In genomic region chrX:46595084-46595483, GRCh38 we compare ENCODE assay signal across 20 cellular contexts. TPM values are rescaled to one million over a fixed set of nuclear protein-coding genes. Genes with fewer than 3 reads are reported as not detected.
DNase-seq lines count a peak whose midpoint lies in the region; ATAC-seq and TF ChIP-seq lines count a peak whose summit lies in the region.
"Had no signal": no experiment of that assay in that cellular context is flagged by ENCODE, and none has a peak within 500 bp of the region (broad histone marks: within the 10 kb centered on the region; RNA-seq: fewer than 3 reads in every experiment).

No MANE protein-coding gene starts in this region.

- H3K4me1 Mint-ChIP-seq in activated T-cell treated with anti-CD3 and anti-CD28 coated beads, Interleukin-2, amount 50 U/mL, for 72 hours (ENCODE audit: low read depth) = peaks cover 8% of the 10 kb centered on the region
- H3K4me1 Mint-ChIP-seq in Calu3 (ENCODE audit: low read depth, unreplicated experiment) (peaks cover 12% of the 10 kb centered on the region), endothelial cell (ENCODE audit: unreplicated experiment) (peaks cover 31% of the 10 kb centered on the region), CD14-positive monocyte (peaks cover 8% of the 10 kb centered on the region)
- H3K4me1 Mint-ChIP-seq: B cell, H9 had no signal

- no peak for TF ChIP-seq CTCF in Calu3 (IDR thresholded peaks at IDR 0.05; ENCODE audit: unreplicated experiment)
- no peak for TF ChIP-seq CTCF in SK-N-SH (IDR thresholded peaks at IDR 0.05)
- no peak for TF ChIP-seq CTCF in endothelial cell (IDR thresholded peaks at IDR 0.05; ENCODE audit: unreplicated experiment)
- TF ChIP-seq CTCF in CD14-positive monocyte (IDR thresholded peaks at IDR 0.05) = no peak

- H2AFZ ChIP-seq in SK-N-SH (ENCODE audit: low read depth) = no peak overlapping the region
- H2AFZ ChIP-seq: GM23338 had no signal

- intact Hi-C loops in Calu3 (cut with micrococcal nuclease; ENCODE audit: unreplicated experiment) = no loop called here
- intact Hi-C loops in CD14-positive monocyte (cut with micrococcal nuclease) = no loop called here

- no peak overlapping the region for H3K4me3 ChIP-seq in SK-N-SH (ENCODE audit: low read depth in 2 of 2, low read length in 1 of 2)
- H3K4me3 ChIP-seq: GM23338 had no signal

- no peaks in the 10 kb centered on the region for H3F3A ChIP-seq in SK-N-SH (replicated peaks; ENCODE audit: insufficient read depth)

- peak overlapping the region in 1 of 2 experiments; percentile 51; a peak in 1 of 4 replicates for H3K27ac ChIP-seq in SK-N-SH (ENCODE audit: low read depth in 2 of 2, low read length in 1 of 2)
- H3K27ac ChIP-seq: 22Rv1 had no signal

- H3K27ac Mint-ChIP-seq in activated T-cell treated with anti-CD3 and anti-CD28 coated beads, Interleukin-2, amount 50 U/mL, for 72 hours = peak overlapping the region; percentile 42
- H3K27ac Mint-ChIP-seq in Calu3 (ENCODE audit: unreplicated experiment) = no peak overlapping the region
- peak overlapping the region; percentile 24 for H3K27ac Mint-ChIP-seq in endothelial cell (ENCODE audit: unreplicated experiment)
- no peak overlapping the region for H3K27ac Mint-ChIP-seq in CD14-positive monocyte
- H3K27ac Mint-ChIP-seq: B cell; CD8-positive, alpha-beta T cell; GM23338; H9 had no signal

- no peak overlapping the region for H3K4me3 Mint-ChIP-seq in activated T-cell treated with anti-CD3 and anti-CD28 coated beads, Interleukin-2, amount 50 U/mL, for 72 hours
- H3K4me3 Mint-ChIP-seq in Calu3 (ENCODE audit: low read depth, unreplicated experiment) (no peak overlapping the region), endothelial cell (ENCODE audit: unreplicated experiment) (no peak overlapping the region), CD14-positive monocyte (no peak overlapping the region)
- H3K4me3 Mint-ChIP-seq: B cell; CD4-positive, CD25-positive, alpha-beta regulatory T cell; CD8-positive, alpha-beta T cell; GM23338; H9 had no signal

- peaks cover 18% of the 10 kb centered on the region for H3K27me3 Mint-ChIP-seq in activated T-cell treated with anti-CD3 and anti-CD28 coated beads, Interleukin-2, amount 50 U/mL, for 72 hours (ENCODE audit: low read depth)
- H3K27me3 Mint-ChIP-seq in Calu3 (ENCODE audit: unreplicated experiment) (no peaks in the 10 kb centered on the region), endothelial cell (ENCODE audit: unreplicated experiment) (no peaks in the 10 kb centered on the region), CD14-positive monocyte (ENCODE audit: low read depth in 3 of 3) (peaks cover 0 to 4% (median 0%) of the 10 kb centered on the region in 3 donors)
- H3K27me3 Mint-ChIP-seq: B cell; CD4-positive, CD25-positive, alpha-beta regulatory T cell had no signal

- no peaks in the 10 kb centered on the region for H3K9me3 ChIP-seq in SK-N-SH
- H3K9me3 ChIP-seq: Caco-2 had no signal

- H3K27me3 ChIP-seq in SK-N-SH (ENCODE audit: insufficient read depth) = no peaks in the 10 kb centered on the region

- no peaks in the 10 kb centered on the region for H3K36me3 ChIP-seq in SK-N-SH (replicated peaks in 1 of 2; ENCODE audit: control insufficient read depth in 1 of 2, insufficient read depth in 2 of 2, low read length in 1 of 2)

- ATAC-seq in activated T-cell treated with anti-CD3 and anti-CD28 coated beads, Interleukin-2, amount 50 U/mL, for 72 hours (replicated peaks in 1 of 2) = no peak
- ATAC-seq in HG03432 (IDR thresholded peaks at IDR 0.05; ENCODE audit: unreplicated experiment) = no peak
- ATAC-seq: CD8-positive, alpha-beta T cell; GM23338; HCT116 had no signal

- no peaks in the 10 kb centered on the region for H4K20me1 ChIP-seq in SK-N-SH (ENCODE audit: insufficient read depth)

- H3K9ac ChIP-seq in SK-N-SH = no peak overlapping the region

- H3K4me2 ChIP-seq in SK-N-SH = no peak overlapping the region
- H3K4me2 ChIP-seq: GM23338 had no signal

- CTCF ChIA-PET in Calu3 (lab: Charles Lee) = no interaction called here
- CTCF ChIA-PET in SK-N-SH (lab: Yijun Ruan, JAX) = no interaction called here

- POLR2A ChIA-PET in SK-N-SH (lab: Yijun Ruan, JAX) = no interaction called here

- no peak for DNase-seq in activated T-cell treated with anti-CD3 and anti-CD28 coated beads, Interleukin-2, amount 50 U/mL, for 72 hours
- no peak for DNase-seq in activated T-cell treated with anti-CD3 and anti-CD28 coated beads for 4 hours
- DNase-seq in Calu3 = no peak
- no peak for DNase-seq in SK-N-SH
- no peak for DNase-seq in endothelial cell (ENCODE audit: low spot score)
- no peak for DNase-seq in hepatic stellate cell (ENCODE audit: low spot score)
- no peak for DNase-seq in CD14-positive monocyte (ENCODE audit: low spot score)
- DNase-seq: C1 segment of cervical spinal cord; Caco-2; CD4-positive, CD25-positive, alpha-beta regulatory T cell; CD8-positive, alpha-beta T cell; DMS 273 treated with DMSO at 0.1 percent for 48 hours; DMS79; GF-D8; H9 had no signal

- peaks cover 0 to 9% of the 10 kb centered on the region in 2 experiments; a peak in 1 of 4 replicates for H3K4me1 ChIP-seq in SK-N-SH (ENCODE audit: control insufficient read depth in 1 of 2, insufficient read depth in 2 of 2, low read depth in 1 of 2, low read length in 1 of 2)
- H3K4me1 ChIP-seq: Caco-2 had no signal

- H3K9me2 ChIP-seq in SK-N-SH = no peaks in the 10 kb centered on the region

- no peak for TF ChIP-seq RAD21 in SK-N-SH (IDR thresholded peaks at IDR 0.05; ENCODE audit: low read length)

- no peaks in the 10 kb centered on the region for H3K9me3 Mint-ChIP-seq in activated T-cell treated with anti-CD3 and anti-CD28 coated beads, Interleukin-2, amount 50 U/mL, for 72 hours
- H3K9me3 Mint-ChIP-seq in Calu3 (ENCODE audit: low read depth, unreplicated experiment) (no peaks in the 10 kb centered on the region), endothelial cell (ENCODE audit: unreplicated experiment) (no peaks in the 10 kb centered on the region), CD14-positive monocyte (peaks cover 0 to 3% (median 0%) of the 10 kb centered on the region in 7 donors)
- H3K9me3 Mint-ChIP-seq: CD8-positive, alpha-beta T cell; GM23338 had no signal

- no peaks in the 10 kb centered on the region for H3K36me3 Mint-ChIP-seq in activated T-cell treated with anti-CD3 and anti-CD28 coated beads, Interleukin-2, amount 50 U/mL, for 72 hours (ENCODE audit: insufficient read depth in 2 of 2)
- H3K36me3 Mint-ChIP-seq in Calu3 (ENCODE audit: insufficient read depth, unreplicated experiment) (peaks cover 22% of the 10 kb centered on the region), endothelial cell (ENCODE audit: low read depth, unreplicated experiment) (no peaks in the 10 kb centered on the region), CD14-positive monocyte (no peaks in the 10 kb centered on the region)
- H3K36me3 Mint-ChIP-seq: CD8-positive, alpha-beta T cell had no signal

- H3K79me2 ChIP-seq in SK-N-SH (ENCODE audit: insufficient read depth) = peaks cover 4% of the 10 kb centered on the region; the same call in 1 of the 2 replicates

- TSS peak; percentile 8 for BruUV-seq in Calu3 (replicated peaks; lab: Mats Ljungman, UMichigan)

- WGBS in SK-N-SH (ENCODE audit: low lambda C conversion rate) = 20% methylated on average over 1 of the region's 1 CpG

- peak in 1 of 2 experiments; percentile 46; a peak in 1 of 4 replicates for TF ChIP-seq EP300 in SK-N-SH (IDR thresholded peaks at IDR 0.05; ENCODE audit: borderline replicate concordance in 1 of 2, low read depth in 1 of 2, low read length in 1 of 2)

TF ChIP-seq in SK-N-SH, 30 proteins besides CTCF, POLR2A, EP300 and RAD21 (continues in another document):
- TF ChIP-seq PBX3 (IDR thresholded peaks at IDR 0.05) (peak; percentile 54; the same call in 1 of the 2 replicates), TCF12 (IDR thresholded peaks at IDR 0.05) (peak; percentile 76), EZH2phosphoT487 (IDR thresholded peaks at IDR 0.05; ENCODE audit: borderline replicate concordance, low read depth) (no peak), GATA2 (CRISPR knock-in tag; IDR thresholded peaks at IDR 0.05) (0 out of 2 replicates have a peak, but pooled peaks have one; percentile 8), JUND (IDR thresholded peaks at IDR 0.05) (no peak), FOXM1 (IDR thresholded peaks at IDR 0.05; ENCODE audit: low read depth) (no peak), MAX (IDR thresholded peaks at IDR 0.05; ENCODE audit: low read depth) (no peak), MEF2A (IDR thresholded peaks at IDR 0.05; ENCODE audit: borderline replicate concordance, low read depth) (no peak)

RNA-seq across cellular contexts. Expression of gene CHST7, which starts 21.5 kb away (rescaled TPM):
- 1 to 10 TPM; 3.5 to 6.7 TPM for total RNA-seq in activated T-cell treated with anti-CD3 and anti-CD28 coated beads, Interleukin-2, amount 50 U/mL, for 72 hours
- total RNA-seq in Calu3 (2022) (8.3 and 9.5 TPM in 2 replicates), endothelial cell (ENCODE audit: unreplicated experiment) (54.6 TPM)
- polyA plus RNA-seq in SK-N-SH (2012; rRNA removed) (6.2 and 6.5 TPM in 2 replicates), CD14-positive monocyte (10 to 100 TPM in 1 of 2 donors, 1 to 10 TPM in 1; 8.3 to 19.2 TPM)
- 4.1 and 6.3 TPM in 2 replicates for polyA plus RNA-seq in SK-N-SH (2012; cell fraction: cytosol; rRNA removed)
- polyA plus RNA-seq in SK-N-SH (2012; cell fraction: nucleus; rRNA removed) = 5.3 and 5.9 TPM in 2 replicates

RNA-seq across cellular contexts. Expression of gene ZNF674, which starts 49.9 kb away (rescaled TPM):
- 1 to 10 TPM; 3.7 to 4.3 TPM for total RNA-seq in activated T-cell treated with anti-CD3 and anti-CD28 coated beads, Interleukin-2, amount 50 U/mL, for 72 hours
- total RNA-seq in Calu3 (2022) (7.0 and 7.1 TPM in 2 replicates), endothelial cell (ENCODE audit: unreplicated experiment) (7.3 TPM)
- polyA plus RNA-seq in SK-N-SH (2012; rRNA removed) (2.3 and 4.3 TPM in 2 replicates), CD14-positive monocyte (under 1 TPM; 0.65 to 0.93 TPM)
- 2.2 and 2.4 TPM in 2 replicates for polyA plus RNA-seq in SK-N-SH (2012; cell fraction: cytosol; rRNA removed)
- 6.9 and 10.7 TPM in 2 replicates for polyA plus RNA-seq in SK-N-SH (2012; cell fraction: nucleus; rRNA removed)

Comparison
In these comparisons a context has a peak if more than half of its experiments do, and no peak if none do; other contexts are left out.
1. H3K27ac Mint-ChIP-seq: peak in activated T-cell treated with anti-CD3 and anti-CD28 coated beads, Interleukin-2, amount 50 U/mL, for 72 hours (single experiment) and endothelial cell (single experiment); none in Calu3 (single experiment) and CD14-positive monocyte (0 of 7).